ENCODE assay signal across 24 cellular contexts in genomic region chr5:126718246-126718868, GRCh38. TPM values are rescaled to one million over a fixed set of nuclear protein-coding genes. Genes with fewer than 3 reads are reported as not detected.
DNase-seq lines count a peak whose midpoint lies in the region; ATAC-seq, FAIRE-seq and TF ChIP-seq lines count a peak whose summit lies in the region.
"Had no signal": no experiment of that assay in that cellular context is flagged by ENCODE, and none has a peak within 500 bp of the region (broad histone marks: within the 10 kb centered on the region; RNA-seq: fewer than 3 reads in every experiment).

No MANE protein-coding gene starts in this region.

- no peaks in the 10 kb centered on the region for H3K27me3 ChIP-seq in HL-60 (ENCODE audit: insufficient read depth, poor library complexity, severe bottlenecking)
- no peaks in the 10 kb centered on the region for H3K27me3 ChIP-seq in SJSA1 (replicated peaks)
- H3K27me3 ChIP-seq in pancreas, result no peaks in the 10 kb centered on the region
- H3K27me3 ChIP-seq: esophagus squamous epithelium, Peyer's patch, spleen had no signal

- peaks cover 21% of the 10 kb centered on the region for H3K4me1 ChIP-seq in SJSA1 (replicated peaks)
- H3K4me1 ChIP-seq in pancreas, result no peaks in the 10 kb centered on the region
- H3K4me1 ChIP-seq: esophagus squamous epithelium, Peyer's patch, prostate gland, spleen had no signal

- ATAC-seq in pancreas (no peak), HG02763 (IDR thresholded peaks at IDR 0.05; ENCODE audit: unreplicated experiment) (no peak)
- ATAC-seq: activated CD8-positive, alpha-beta T cell treated with anti-CD3 and anti-CD28 coated beads for 36 hours; activated naive CD8-positive, alpha-beta T cell treated with anti-CD3 and anti-CD28 coated beads, Interleukin-2, amount 50 U/mL, for 24 hours; GM12878; left lobe of liver; T-cell had no signal

- H3K36me3 Mint-ChIP-seq in osteocyte (ENCODE audit: unreplicated experiment), result no peaks in the 10 kb centered on the region
- H3K36me3 Mint-ChIP-seq: T-cell had no signal

- 27 to 33% methylated on average over 10 of the region's 10 CpGs for WGBS in pancreas, 2 donors

- intact Hi-C loops in pancreas (cut with DNase I), result no loop called here

- H3K9me3 Mint-ChIP-seq in osteocyte (ENCODE audit: unreplicated experiment), result peaks cover under 1% of the 10 kb centered on the region
- H3K9me3 Mint-ChIP-seq: activated CD8-positive, alpha-beta T cell treated with anti-CD3 and anti-CD28 coated beads for 36 hours; T-cell had no signal

- H3K36me3 ChIP-seq in SJSA1, result no peaks in the 10 kb centered on the region
- H3K36me3 ChIP-seq in pancreas, result no peaks in the 10 kb centered on the region
- H3K36me3 ChIP-seq: esophagus squamous epithelium, Peyer's patch, prostate gland, spleen had no signal

- H3K4me3 ChIP-seq in HL-60 (replicated peaks; ENCODE audit: insufficient read depth, low read length), result no peak overlapping the region
- H3K4me3 ChIP-seq in SJSA1, result no peak overlapping the region
- no peak overlapping the region for H3K4me3 ChIP-seq in pancreas
- H3K4me3 ChIP-seq: esophagus squamous epithelium, GM12878, Peyer's patch, prostate gland, spleen had no signal

- H3K9me3 ChIP-seq in SJSA1 (replicated peaks), result no peaks in the 10 kb centered on the region
- H3K9me3 ChIP-seq in pancreas, result no peaks in the 10 kb centered on the region
- H3K9me3 ChIP-seq: esophagus squamous epithelium, Peyer's patch, prostate gland, spleen had no signal

- H3K27ac ChIP-seq in HL-60 (replicated peaks) (peak overlapping the region; percentile 11; the same call in 1 of the 2 replicates), SJSA1 (peak overlapping the region; percentile 2; the same call in 1 of the 2 replicates), pancreas (no peak overlapping the region)
- H3K27ac ChIP-seq: esophagus squamous epithelium, KMS-11, Peyer's patch, prostate gland, spleen had no signal

- peak in 1 of 2 experiments; percentile 11 for DNase-seq in HL-60 (ENCODE audit: low read depth in 1 of 2, low spot score in 1 of 2)
- DNase-seq in SJSA1 (ENCODE audit: low read depth in 1 of 2, low spot score in 2 of 2), result peak; percentile 70 to 85
- DNase-seq in iPS-NIHi7 (ENCODE audit: extremely low spot score), result peak; percentile 77
- peak; percentile 46 for DNase-seq in osteocyte (ENCODE audit: extremely low spot score, unreplicated experiment)
- DNase-seq in pancreas, result no peak
- DNase-seq in T1000 (lab: John Stamatoyannopoulos, UW), result no peak
- DNase-seq in activated CD8-positive, alpha-beta memory T cell treated with anti-CD3 and anti-CD28 coated beads, Interleukin-2, amount 50 U/mL, for 48 hours, result no peak
- DNase-seq: activated CD8-positive, alpha-beta T cell treated with anti-CD3 and anti-CD28 coated beads for 36 hours; activated naive CD8-positive, alpha-beta T cell treated with anti-CD3 and anti-CD28 coated beads, Interleukin-2, amount 50 U/mL, for 24 hours; esophagus squamous epithelium; GDM1; head of caudate nucleus; NCI-H1105; NCI-H2107; NCI-H82; Peyer's patch; spleen; T-cell had no signal

- no peak for FAIRE-seq in pancreas (lab: Jason Lieb, UNC)
- FAIRE-seq: GM12878 had no signal

- TF ChIP-seq CTCF in HL-60 (IDR thresholded peaks at IDR 0.05; ENCODE audit: insufficient read depth, low read length) (no peak), osteocyte (IDR thresholded peaks at IDR 0.05) (no peak), pancreas (IDR thresholded peaks at IDR 0.05) (no peak)

- no peaks in the 10 kb centered on the region for H3K27me3 Mint-ChIP-seq in osteocyte (ENCODE audit: unreplicated experiment)
- H3K27me3 Mint-ChIP-seq: activated CD8-positive, alpha-beta T cell treated with anti-CD3 and anti-CD28 coated beads for 36 hours had no signal

- H3K4me1 Mint-ChIP-seq in osteocyte (ENCODE audit: unreplicated experiment), result peaks cover 8% of the 10 kb centered on the region
- H3K4me1 Mint-ChIP-seq: T-cell had no signal

- H3K4me3 Mint-ChIP-seq in osteocyte (ENCODE audit: unreplicated experiment), result no peak overlapping the region
- H3K4me3 Mint-ChIP-seq: activated CD8-positive, alpha-beta T cell treated with anti-CD3 and anti-CD28 coated beads for 36 hours; activated naive CD8-positive, alpha-beta T cell treated with anti-CD3 and anti-CD28 coated beads, Interleukin-2, amount 50 U/mL, for 24 hours; activated T-helper 1 cell treated with anti-CD3 and anti-CD28 coated beads, Interleukin-12 subunit alpha, Interleukin-12 subunit beta, Interleukin-2, Interleukin-4 antibody, amounts not matched to agents 30 ng/mL and 10 ng/mL and 1 ng/mL, durations not matched to agents 14 hours and 24 hours and 36 hours; T-cell had no signal

- H3K27ac Mint-ChIP-seq in osteocyte (ENCODE audit: unreplicated experiment), result no peak overlapping the region
- H3K27ac Mint-ChIP-seq: activated CD8-positive, alpha-beta T cell treated with anti-CD3 and anti-CD28 coated beads for 36 hours; activated naive CD8-positive, alpha-beta T cell treated with anti-CD3 and anti-CD28 coated beads, Interleukin-2, amount 50 U/mL, for 24 hours; activated T-helper 1 cell treated with anti-CD3 and anti-CD28 coated beads, Interleukin-12 subunit alpha, Interleukin-12 subunit beta, Interleukin-2, Interleukin-4 antibody, amounts not matched to agents 30 ng/mL and 10 ng/mL and 1 ng/mL, durations not matched to agents 14 hours and 24 hours and 36 hours; T-cell had no signal

RNA-seq across cellular contexts. Expression of gene LMNB1, which starts 58.6 kb away (rescaled TPM):
- 241 and 268 TPM in 2 replicates for total RNA-seq in SJSA1 (2014; rRNA removed; shearing (Covaris generic))
- 20.6 and 22.3 TPM in 2 replicates for total RNA-seq in osteocyte
- 1 to 10 TPM; 1.5 to 7.5 (median 4.3) TPM for total RNA-seq in pancreas
- 1 to 10 TPM in 1 of 2 donors, under 1 TPM in 1; 0.72 to 3.2 TPM for polyA plus RNA-seq in pancreas

Comparison
In these comparisons a context has a peak if more than half of its experiments do, and no peak if none do; other contexts are left out.
1. DNase-seq: peak in SJSA1 (2 of 2), iPS-NIHi7 (single experiment) and osteocyte (single experiment); none in pancreas (0 of 6), T1000 (single experiment) and activated CD8-positive, alpha-beta memory T cell treated with anti-CD3 and anti-CD28 coated beads, Interleukin-2, amount 50 U/mL, for 48 hours (single experiment).
2. H3K27ac ChIP-seq: peak in HL-60 (single experiment) and SJSA1 (single experiment); none in pancreas (0 of 4).
3. RNA of gene LMNB1, which starts 58.6 kb away (total RNA-seq): 241 to 268 TPM in SJSA1; 20.6 to 22.3 TPM in osteocyte and 1.5 to 7.5 TPM in pancreas; every median in the first group is over 10 times any median in the second.